27 cellular contexts compared by ENCODE assay signal in the genomic region with DNA sequence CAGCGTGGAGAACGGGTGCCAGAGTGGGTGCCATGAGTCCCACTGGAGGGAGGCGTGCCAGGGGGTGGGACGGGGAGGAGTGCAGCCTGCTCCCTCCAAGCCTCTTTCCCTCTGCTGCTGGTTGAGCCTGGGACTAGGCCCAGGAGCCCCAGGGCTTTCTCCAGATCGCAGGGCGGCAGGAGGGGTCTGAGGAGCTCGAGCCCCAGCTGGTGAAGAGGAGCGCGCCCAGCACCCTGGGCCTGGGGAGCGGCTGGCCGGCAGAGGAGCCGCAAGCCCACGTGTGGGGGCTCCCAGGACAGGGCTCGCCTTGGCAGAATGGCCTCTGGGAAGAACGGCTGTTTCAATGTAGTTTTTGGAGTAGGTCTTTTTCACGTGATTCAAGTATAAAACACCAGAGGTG.
"Had no signal": no experiment of that assay in that cellular context is flagged by ENCODE, and none has a peak within 500 bp of the region (broad histone marks: within the 10 kb centered on the region; RNA-seq: fewer than 3 reads in every experiment).

No MANE protein-coding gene starts in this region.

- H3K27me3 ChIP-seq: brain microvascular endothelial cell, foreskin keratinocyte, gastrocnemius medialis, heart right ventricle had no signal

- H3K9me3 ChIP-seq: gastrocnemius medialis, heart right ventricle had no signal

- H3K27ac ChIP-seq: brain microvascular endothelial cell, epithelial cell of prostate, foreskin keratinocyte, gastrocnemius medialis, WERI-Rb-1 had no signal

- ATAC-seq: activated CD4-positive, CD25-positive, alpha-beta regulatory T cell treated with anti-CD3 and anti-CD28 coated beads, Interleukin-2, amount 50 U/mL, for 24 hours; activated CD8-positive, alpha-beta T cell treated with anti-CD3 and anti-CD28 coated beads for 36 hours; activated T-cell treated with anti-CD3 and anti-CD28 coated beads, Interleukin-2, amount 50 U/mL, for 4 hours; activated T-helper 17 cell treated with anti-CD3 and anti-CD28 coated beads, Interleukin-2, amount 50 U/mL, for 72 hours; foreskin keratinocyte; gastrocnemius medialis; T-cell had no signal

- H3K4me3 ChIP-seq: gastrocnemius medialis, heart right ventricle had no signal

- H3K4me1 ChIP-seq: foreskin keratinocyte had no signal

- DNase-seq: activated B cell treated with CpG ODN at 0.5 μM for 24 hours; activated CD4-positive, alpha-beta T cell treated with anti-CD3 and anti-CD28 coated beads for 48 hours; activated CD4-positive, alpha-beta T cell treated with anti-CD3 and anti-CD28 coated beads, Interleukin-2, amount 50 U/mL, for 1 hour; activated CD4-positive, alpha-beta T cell treated with anti-CD3 and anti-CD28 coated beads, Interleukin-2, amount 50 U/mL, for 48 hours; activated CD8-positive, alpha-beta memory T cell treated with anti-CD3 and anti-CD28 coated beads for 24 hours; activated CD8-positive, alpha-beta T cell treated with anti-CD3 and anti-CD28 coated beads for 36 hours; activated effector memory CD4-positive, alpha-beta T cell treated with Interleukin-2 at 50 U/mL for 16 hours; activated gamma-delta T cell treated with Interleukin-2 at 50 U/mL for 16 hours; activated naive CD4-positive, alpha-beta T cell treated with anti-CD3 and anti-CD28 coated beads, Interleukin-2, amount 50 U/mL, for 16 hours; activated naive CD4-positive, alpha-beta T cell treated with Interleukin-2 at 50 U/mL for 16 hours; activated T-cell treated with anti-CD3 and anti-CD28 coated beads, Interleukin-2, amount 50 U/mL, for 4 hours; amniotic stem cell; anterior cingulate cortex; brain microvascular endothelial cell; cortex of kidney; dermis blood vessel endothelial cell; effector CD4-positive, alpha-beta T cell; foreskin keratinocyte; gastrocnemius medialis; glutamatergic neuron; heart right ventricle; T-cell; T-helper 9 cell; WERI-Rb-1 had no signal
